18 cellular contexts compared by ENCODE assay signal in genomic region chr1:41508290-41508689, GRCh38. TPM values are rescaled to one million over a fixed set of nuclear protein-coding genes. Genes with fewer than 3 reads are reported as not detected.
DNase-seq lines count a peak whose midpoint lies in the region; ATAC-seq, FAIRE-seq and TF ChIP-seq lines count a peak whose summit lies in the region.
"Had no signal": no experiment of that assay in that cellular context is flagged by ENCODE, and none has a peak within 500 bp of the region (broad histone marks: within the 10 kb centered on the region; RNA-seq: fewer than 3 reads in every experiment).

No MANE protein-coding gene starts in this region.

- intact Hi-C loops in activated CD8-positive, alpha-beta T cell treated with anti-CD3 and anti-CD28 coated beads for 36 hours (cut with micrococcal nuclease), result no loop called here
- intact Hi-C loops in GM12878 (cut with micrococcal nuclease; ENCODE audit: unreplicated experiment), result no loop called here
- intact Hi-C loops in left lung (cut with DNase I), result no loop called here

- no peaks in the 10 kb centered on the region for H3K79me2 ChIP-seq in GM12878 (ENCODE audit: control insufficient read depth, insufficient read depth, low read length)

- SMC1A ChIA-PET in GM12878 (lab: Charles Lee; ENCODE audit: uncharacterized antibody, unreplicated experiment), result interaction anchor here (1.0 to 1.4 kb wide), 3 partner anchors 9 to 66 kb away, joined by 4 to 6 read pairs (median 5); no protein-coding TSS in a partner anchor

- H3K4me3 Mint-ChIP-seq in activated CD8-positive, alpha-beta T cell treated with anti-CD3 and anti-CD28 coated beads for 36 hours, result no peak overlapping the region
- no peak overlapping the region for H3K4me3 Mint-ChIP-seq in activated CD8-positive, alpha-beta T cell treated with anti-CD3 and anti-CD28 coated beads, Interleukin-2, amount 10 ng/mL, durations not matched to agents 7 days and 5 days
- no peak overlapping the region for H3K4me3 Mint-ChIP-seq in stimulated activated effector memory CD8-positive, alpha-beta T cell treated with anti-CD3 and anti-CD28 coated beads, Interleukin-12 subunit alpha, Interleukin-12 subunit beta, amount 100 ng/mL, for 72 hours
- H3K4me3 Mint-ChIP-seq: CD8-positive, alpha-beta memory T cell; HFFc6 had no signal

- H3K4me3 ChIP-seq in GM12878 (no peak overlapping the region), left lung (no peak overlapping the region)
- H3K4me3 ChIP-seq: BLaER1 had no signal

- no peaks in the 10 kb centered on the region for H3K4me1 Mint-ChIP-seq in activated CD8-positive, alpha-beta T cell treated with anti-CD3 and anti-CD28 coated beads for 36 hours (ENCODE audit: low read depth)
- H3K4me1 Mint-ChIP-seq in activated CD8-positive, alpha-beta T cell treated with anti-CD3 and anti-CD28 coated beads, Interleukin-2, amount 10 ng/mL, durations not matched to agents 7 days and 5 days (ENCODE audit: low read depth), result no peaks in the 10 kb centered on the region
- peaks cover 15% of the 10 kb centered on the region for H3K4me1 Mint-ChIP-seq in stimulated activated effector memory CD8-positive, alpha-beta T cell treated with anti-CD3 and anti-CD28 coated beads, Interleukin-12 subunit alpha, Interleukin-12 subunit beta, amount 100 ng/mL, for 72 hours
- H3K4me1 Mint-ChIP-seq: CD8-positive, alpha-beta memory T cell had no signal

- no peaks in the 10 kb centered on the region for H4K20me1 ChIP-seq in GM12878 (ENCODE audit: control insufficient read depth, insufficient read depth)

- peaks cover 21% of the 10 kb centered on the region for H3K36me3 Mint-ChIP-seq in activated CD8-positive, alpha-beta T cell treated with anti-CD3 and anti-CD28 coated beads for 36 hours (ENCODE audit: low read depth)
- H3K36me3 Mint-ChIP-seq in activated CD8-positive, alpha-beta T cell treated with anti-CD3 and anti-CD28 coated beads, Interleukin-2, amount 10 ng/mL, durations not matched to agents 7 days and 5 days (ENCODE audit: low read depth), result peaks cover 2% of the 10 kb centered on the region
- H3K36me3 Mint-ChIP-seq in stimulated activated effector memory CD8-positive, alpha-beta T cell treated with anti-CD3 and anti-CD28 coated beads, Interleukin-12 subunit alpha, Interleukin-12 subunit beta, amount 100 ng/mL, for 72 hours, result peaks cover 79% of the 10 kb centered on the region

- no peaks in the 10 kb centered on the region for H3K9me3 Mint-ChIP-seq in activated CD8-positive, alpha-beta T cell treated with anti-CD3 and anti-CD28 coated beads for 36 hours
- no peaks in the 10 kb centered on the region for H3K9me3 Mint-ChIP-seq in activated CD8-positive, alpha-beta T cell treated with anti-CD3 and anti-CD28 coated beads, Interleukin-2, amount 10 ng/mL, durations not matched to agents 7 days and 5 days (ENCODE audit: insufficient read depth)
- no peaks in the 10 kb centered on the region for H3K9me3 Mint-ChIP-seq in stimulated activated effector memory CD8-positive, alpha-beta T cell treated with anti-CD3 and anti-CD28 coated beads, Interleukin-12 subunit alpha, Interleukin-12 subunit beta, amount 100 ng/mL, for 72 hours
- H3K9me3 Mint-ChIP-seq: HFFc6 had no signal

- no TSS peak for BruUV-seq in GM12878 (replicated peaks; lab: Mats Ljungman, UMichigan)

- no peak for TF ChIP-seq EP300 in GM12878 (IDR thresholded peaks at IDR 0.05; ENCODE audit: borderline replicate concordance in 1 of 2, control insufficient read depth in 1 of 2, low read depth in 2 of 2, low read length in 2 of 2)

- TF ChIP-seq POLR2A in GM12878 (IDR thresholded peaks at IDR 0.05; ENCODE audit: low read depth, low read length), result no peak

- no peak for ATAC-seq in activated CD8-positive, alpha-beta T cell treated with anti-CD3 and anti-CD28 coated beads for 36 hours
- ATAC-seq in activated CD8-positive, alpha-beta T cell treated with anti-CD3 and anti-CD28 coated beads, Interleukin-2, amount 10 ng/mL, durations not matched to agents 7 days and 5 days, result no peak
- ATAC-seq in GM12878, result peak; percentile 5; the same call in 2 of the 3 replicates
- ATAC-seq in stimulated activated effector memory CD8-positive, alpha-beta T cell treated with anti-CD3 and anti-CD28 coated beads, Interleukin-12 subunit alpha, Interleukin-12 subunit beta, amount 100 ng/mL, for 72 hours, result no peak
- ATAC-seq in left lung, result no peak

- no peaks in the 10 kb centered on the region for H3K27me3 Mint-ChIP-seq in activated CD8-positive, alpha-beta T cell treated with anti-CD3 and anti-CD28 coated beads for 36 hours
- no peaks in the 10 kb centered on the region for H3K27me3 Mint-ChIP-seq in activated CD8-positive, alpha-beta T cell treated with anti-CD3 and anti-CD28 coated beads, Interleukin-2, amount 10 ng/mL, durations not matched to agents 7 days and 5 days (ENCODE audit: low read depth)
- H3K27me3 Mint-ChIP-seq: CD8-positive, alpha-beta memory T cell had no signal

- H3K27ac ChIP-seq in GM12878 (ENCODE audit: control insufficient read depth, insufficient read depth) (no peak overlapping the region), left lung (no peak overlapping the region)
- H3K27ac ChIP-seq: BLaER1 had no signal

- no peaks in the 10 kb centered on the region for H3K9me3 ChIP-seq in GM12878 (replicated peaks; ENCODE audit: control insufficient read depth, insufficient read depth, low read length)
- H3K9me3 ChIP-seq in left lung, result no peaks in the 10 kb centered on the region
- H3K9me3 ChIP-seq: BLaER1, Caco-2 had no signal

- RAD21 ChIA-PET in GM12878 (lab: Charles Lee; ENCODE audit: unreplicated experiment), result interaction anchor here (0.8 to 1.5 kb wide), 3 partner anchors 9 to 18 kb away, joined by 3 read pairs; no protein-coding TSS in a partner anchor

- H3K4me1 ChIP-seq in GM12878 (ENCODE audit: control insufficient read depth, insufficient read depth, low read length) (peaks cover 8% of the 10 kb centered on the region), left lung (no peaks in the 10 kb centered on the region)

- in situ Hi-C loops in GM12878 (cut with MboI), result no loop called here

- H3K27ac Mint-ChIP-seq in activated CD8-positive, alpha-beta T cell treated with anti-CD3 and anti-CD28 coated beads for 36 hours, result peak overlapping the region; percentile 24
- no peak overlapping the region for H3K27ac Mint-ChIP-seq in activated CD8-positive, alpha-beta T cell treated with anti-CD3 and anti-CD28 coated beads, Interleukin-2, amount 10 ng/mL, durations not matched to agents 7 days and 5 days
- peak overlapping the region; percentile 69 for H3K27ac Mint-ChIP-seq in stimulated activated effector memory CD8-positive, alpha-beta T cell treated with anti-CD3 and anti-CD28 coated beads, Interleukin-12 subunit alpha, Interleukin-12 subunit beta, amount 100 ng/mL, for 72 hours
- H3K27ac Mint-ChIP-seq: HFFc6 had no signal

- no peak for TF ChIP-seq CTCF in activated CD8-positive, alpha-beta T cell treated with anti-CD3 and anti-CD28 coated beads for 36 hours (IDR thresholded peaks at IDR 0.05)
- no peak for TF ChIP-seq CTCF in GM12878 (IDR thresholded peaks at IDR 0.05 in 2 of 3, conservative IDR thresholded peaks at IDR 0.05 in 1 of 3; ENCODE audit: control insufficient read depth in 2 of 3, extremely low read depth in 1 of 3, insufficient read depth in 1 of 3, low read depth in 3 of 3, low read length in 3 of 3)
- no peak for TF ChIP-seq CTCF in left lung (IDR thresholded peaks at IDR 0.05)

- no peak for TF ChIP-seq RAD21 in GM12878 (IDR thresholded peaks at IDR 0.05; ENCODE audit: insufficient read depth, low read depth, low read length)

- H3K36me3 ChIP-seq in GM12878 (ENCODE audit: control insufficient read depth in 2 of 2, insufficient read depth in 2 of 2, low read length in 1 of 2) (no peaks in the 10 kb centered on the region; a peak in 2 of 4 replicates), left lung (peaks cover 0 to 34% of the 10 kb centered on the region in 2 donors)

- H3K9ac ChIP-seq in GM12878 (ENCODE audit: control insufficient read depth, insufficient read depth, low read length), result no peak overlapping the region
- H3K9ac ChIP-seq: BLaER1 had no signal

- no peaks in the 10 kb centered on the region for H3K27me3 ChIP-seq in GM12878 (replicated peaks in 1 of 2; ENCODE audit: control insufficient read depth in 2 of 2, insufficient read depth in 2 of 2, low read length in 1 of 2)
- no peaks in the 10 kb centered on the region for H3K27me3 ChIP-seq in left lung

- CTCF ChIA-PET in activated CD8-positive, alpha-beta T cell treated with anti-CD3 and anti-CD28 coated beads for 36 hours (lab: Charles Lee), result interaction anchor here (0.9 to 1.5 kb wide), 2 partner anchors 9 to 12 kb away, joined by 3 to 4 read pairs; no protein-coding TSS in a partner anchor
- CTCF ChIA-PET in activated CD8-positive, alpha-beta T cell treated with anti-CD3 and anti-CD28 coated beads, Interleukin-2, amount 10 ng/mL, durations not matched to agents 7 days and 5 days (lab: Charles Lee), result interaction anchor here (1.5 kb wide), 1 partner anchor 16 kb away, joined by 6 read pairs; no protein-coding TSS in a partner anchor
- CTCF ChIA-PET in GM12878 (lab: Yijun Ruan, JAX), result interaction anchor here (1.0 to 2.3 kb wide), 6 partner anchors 8 to 69 kb away, joined by 4 to 9 read pairs (median 4); no protein-coding TSS in a partner anchor

- no peak for DNase-seq in activated CD8-positive, alpha-beta T cell treated with anti-CD3 and anti-CD28 coated beads for 36 hours
- no peak for DNase-seq in activated CD8-positive, alpha-beta T cell treated with anti-CD3 and anti-CD28 coated beads, Interleukin-2, amount 10 ng/mL, durations not matched to agents 7 days and 5 days
- no peak for DNase-seq in GM12878 (ENCODE audit: low read depth, low spot score)
- peak; percentile 53 for DNase-seq in islet precursor cell
- DNase-seq in stimulated activated effector memory CD8-positive, alpha-beta T cell treated with anti-CD3 and anti-CD28 coated beads, Interleukin-12 subunit alpha, Interleukin-12 subunit beta, amount 100 ng/mL, for 72 hours (ENCODE audit: low spot score in 2 of 2), result no peak
- DNase-seq in NCI-H2227 treated with DMSO at 0.1 percent for 48 hours (lab: John Stamatoyannopoulos, UW), result no peak
- DNase-seq in left lung, result no peak
- DNase-seq in Kasumi-1 (lab: John Stamatoyannopoulos, UW), result no peak
- DNase-seq: 8988T; AML-193; Caco-2; CD8-positive, alpha-beta memory T cell; DND-41; GF-D8; HCEC 1CT; HFFc6 had no signal

- H3K4me2 ChIP-seq in GM12878 (ENCODE audit: control insufficient read depth, insufficient read depth), result no peak overlapping the region

- no peak overlapping the region for H2AFZ ChIP-seq in GM12878 (ENCODE audit: control insufficient read depth, low read depth, low read length)

- FAIRE-seq in GM12878 (lab: Jason Lieb, UNC), result no peak
- FAIRE-seq: GM18507 had no signal

- POLR2A ChIA-PET in activated CD8-positive, alpha-beta T cell treated with anti-CD3 and anti-CD28 coated beads for 36 hours (lab: Charles Lee), result interaction anchor here (0.6 to 2.0 kb wide), 2 partner anchors 8 to 66 kb away, joined by 3 to 5 read pairs; no protein-coding TSS in a partner anchor
- POLR2A ChIA-PET in activated CD8-positive, alpha-beta T cell treated with anti-CD3 and anti-CD28 coated beads, Interleukin-2, amount 10 ng/mL, durations not matched to agents 7 days and 5 days (lab: Charles Lee), result no interaction called here
- POLR2A ChIA-PET in GM12878 (lab: Charles Lee), result interaction anchor here (1.4 kb wide), 2 partner anchors 16 to 20 kb away, joined by 3 read pairs; no protein-coding TSS in a partner anchor

- 47% methylated on average over 1 of the region's 2 CpGs for WGBS in GM12878 (ENCODE audit: insufficient coverage, insufficient replicate concordance, low lambda C conversion rate, missing lambda C conversion rate)

RNA-seq across cellular contexts. Expression of gene EDN2, which starts 23.8 kb away (rescaled TPM):
- not detected for total RNA-seq in activated CD8-positive, alpha-beta T cell treated with anti-CD3 and anti-CD28 coated beads for 36 hours
- not detected for total RNA-seq in activated CD8-positive, alpha-beta T cell treated with anti-CD3 and anti-CD28 coated beads, Interleukin-2, amount 10 ng/mL, durations not matched to agents 7 days and 5 days
- 0.44 and 0.56 TPM in 2 replicates for total RNA-seq in GM12878 (2013; cell fraction: nucleolus; rRNA removed)
- total RNA-seq in GM12878 (2014; rRNA removed) (0.28 and 0.60 TPM in 2 replicates), GM12878 (2014; rRNA removed; fragmentation: Illumina TruSeq; extraction: Trizol) (0.13 and 0.23 TPM in 2 replicates), GM12878 (2021) (0.74 and 0.98 TPM in 2 replicates), left lung (1 to 10 TPM in 1 of 2 donors, not detected in 1; 4.0 TPM)
- polyA plus RNA-seq in GM12878 (2011; ENCODE audit: low read depth), result 0.31 TPM
- polyA plus RNA-seq in GM12878 (2011; rRNA removed) (1.1 and 1.5 TPM in 2 replicates), GM12878 (2014; fragmentation: Illumina TruSeq; extraction: Trizol) (0.35 TPM in 1 of 2 replicates, not detected in the other), GM12878 (2014; fragmentation: Nextera tagmentation; extraction: Ambion mirVana) (under 1 TPM in 1 of 2 experiments, not detected in 1; 0.11 TPM), GM12878 (2014; rRNA removed) (0.94 and 1.3 TPM in 2 replicates), GM12878 (2016; fragmentation: Nextera tagmentation; extraction: Ambion mirVana) (under 1 TPM; 0.43 to 0.48 TPM)
- polyA plus RNA-seq in GM12878 (2011; cell fraction: cytosol; rRNA removed), result 2.3 and 2.6 TPM in 2 replicates
- 9.9 and 12.3 TPM in 2 replicates for polyA plus RNA-seq in GM12878 (2011; cell fraction: nucleus; rRNA removed)
- polyA plus RNA-seq in GM12878 (2012), result 0.38 and 0.42 TPM in 2 replicates
- polyA minus RNA-seq in GM12878 (2011; rRNA and poly(A)+ RNA removed), result 0.66 and 1.1 TPM in 2 replicates
- 1.1 TPM in 1 of 2 replicates, not detected in the other for polyA minus RNA-seq in GM12878 (2011; cell fraction: cytosol; rRNA and poly(A)+ RNA removed)
- 0.60 and 0.77 TPM in 2 replicates for polyA minus RNA-seq in GM12878 (2011; cell fraction: nucleus; rRNA and poly(A)+ RNA removed)
- total RNA-seq: Caco-2; CD8-positive, alpha-beta memory T cell; HFFc6 had no signal
- polyA plus RNA-seq: CD8-positive, alpha-beta memory T cell had no signal
